ENCODE assay signal across 5 cellular contexts in the genomic region with DNA sequence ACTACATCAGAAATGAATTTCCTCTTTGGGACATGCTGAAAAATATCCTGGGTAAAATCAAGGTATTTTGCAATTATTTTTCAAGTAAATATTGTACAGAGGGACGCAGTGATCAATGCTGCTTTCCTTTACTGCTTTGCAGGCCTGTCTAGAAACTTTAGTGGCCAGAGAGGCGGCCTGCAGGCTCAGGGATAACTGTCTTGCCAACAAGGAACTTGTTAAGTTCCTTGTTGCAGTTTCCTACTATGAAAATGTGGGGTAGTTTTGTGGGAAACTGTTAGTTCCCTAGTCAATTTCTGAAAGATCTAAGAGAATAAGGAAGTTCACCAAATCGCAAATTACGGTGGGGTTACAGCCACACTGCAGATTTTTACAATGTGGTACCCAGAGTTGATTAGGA.
DNase-seq lines count a peak whose midpoint lies in the region; ATAC-seq and TF ChIP-seq lines count a peak whose summit lies in the region.
"Not testable (repeated sequence)": the region's sequence is repeated elsewhere in the genome, so short reads cannot be mapped to it uniquely, and the experiment has no call there.

No MANE protein-coding gene starts in this region.

- H3K4me3 ChIP-seq in NB4 (ENCODE audit: low read depth, low read length); lung; neutrophil (ENCODE audit: low read depth in 1 of 2, low read length in 1 of 2): not testable (repeated sequence)

- intact Hi-C loops in Right ventricle myocardium inferior (cut with DNase I), result not testable (repeated sequence)

- TF ChIP-seq CTCF in NB4 (IDR thresholded peaks at IDR 0.05; ENCODE audit: low read depth, low read length); lung (IDR thresholded peaks at IDR 0.05; ENCODE audit: control extremely low read depth, extremely low read depth); neutrophil (IDR thresholded peaks at IDR 0.05): not testable (repeated sequence)

- peak; percentile 30 for DNase-seq in CD1c-positive myeloid dendritic cell (ENCODE audit: extremely low spot score)
- DNase-seq in NB4 (ENCODE audit: low read depth), result peak; percentile 15
- DNase-seq in Right ventricle myocardium inferior (ENCODE audit: missing footprints); lung (ENCODE audit: low spot score): not testable (repeated sequence)

- peak; percentile 47 for ATAC-seq in Right ventricle myocardium inferior
- peak; percentile 19 for ATAC-seq in lung (ENCODE audit: insufficient read depth, low FRiP score)

- H3K4me1 ChIP-seq in lung (ENCODE audit: control insufficient read depth in 2 of 2, insufficient read depth in 2 of 2, low read length in 2 of 2), result not testable (repeated sequence)
- H3K4me1 ChIP-seq in neutrophil (ENCODE audit: control insufficient read depth in 1 of 2, insufficient read depth in 1 of 2, low read depth in 1 of 2, low read length in 1 of 2), result peaks cover 8 to 17% of the 10 kb centered on the region in 2 experiments

- not testable (repeated sequence) for H3K27me3 ChIP-seq in lung (ENCODE audit: control insufficient read depth, insufficient read depth); neutrophil

- WGBS in lung, 2 donors, result 22 to 70% methylated on average over 4 of the region's 4 CpGs

- not testable (repeated sequence) for H3K9me3 ChIP-seq in lung (ENCODE audit: control insufficient read depth in 2 of 2, insufficient read depth in 1 of 2, low read length in 1 of 2); neutrophil

- not testable (repeated sequence) for H3K36me3 ChIP-seq in lung (ENCODE audit: control insufficient read depth in 2 of 2, insufficient read depth in 2 of 2, low read length in 2 of 2); neutrophil

- not testable (repeated sequence) for TF ChIP-seq POLR2A in NB4 (IDR thresholded peaks at IDR 0.05; ENCODE audit: extremely low read depth, insufficient read length)

- not testable (repeated sequence) for H3K27ac ChIP-seq in lung (ENCODE audit: low read depth in 1 of 2, low read length in 1 of 2)
- H3K27ac ChIP-seq in neutrophil, result peak overlapping the region; percentile 73
